1 cellular context compared by ENCODE assay signal in genomic region chr1:54335396-54336056, GRCh38.
TF ChIP-seq lines count a peak whose summit lies in the region.

No MANE protein-coding gene starts in this region.

TF ChIP-seq in K562, 482 proteins besides CTCF, POLR2A, EP300 and RAD21 (continued from another document):
- TF ChIP-seq MGA (IDR thresholded peaks at IDR 0.05) (no peak), CEBPB (tag; IDR thresholded peaks at IDR 0.05) (no peak), ZNF121 (CRISPR knock-in tag; conservative IDR thresholded peaks at IDR 0.05) (peak; percentile 49), ZFP36 (IDR thresholded peaks at IDR 0.05; ENCODE audit: low read depth, low read length, partially characterized antibody) (peak; percentile 38), HMBOX1 (IDR thresholded peaks at IDR 0.05) (no peak)
